In the genomic region with DNA sequence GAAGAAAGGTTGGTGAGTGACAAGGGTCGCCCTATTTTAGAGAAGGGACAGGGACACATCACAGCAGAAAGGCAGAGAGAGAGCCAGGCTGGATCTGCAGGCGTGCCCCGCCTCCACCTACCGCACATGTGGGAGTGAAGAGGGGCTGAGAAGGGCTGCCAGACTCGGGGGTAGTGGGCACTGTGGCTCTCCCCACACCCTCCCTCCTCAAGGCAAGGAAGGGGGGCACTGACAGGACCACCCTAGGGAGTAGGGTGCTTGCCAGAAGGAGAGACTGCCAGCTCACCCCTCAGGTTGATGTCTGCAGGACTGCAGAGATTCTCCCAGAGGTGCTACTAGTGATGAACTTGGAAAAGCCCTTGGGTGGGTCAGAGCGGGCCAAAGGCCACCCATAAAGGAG, we compare ENCODE assay signal across 21 cellular contexts.
A peak's percentile ranks its signal among the peaks of the same experiment; 100 is the strongest.
DNase-seq lines count a peak whose midpoint lies in the region; ATAC-seq, FAIRE-seq and TF ChIP-seq lines count a peak whose summit lies in the region.
"Had no signal": no experiment of that assay in that cellular context is flagged by ENCODE, and none has a peak within 500 bp of the region (broad histone marks: within the 10 kb centered on the region; RNA-seq: fewer than 3 reads in every experiment).

No MANE protein-coding gene starts in this region.

- no peaks in the 10 kb centered on the region for H3K9me3 Mint-ChIP-seq in activated CD8-positive, alpha-beta memory T cell treated with anti-CD3 and anti-CD28 coated beads, Interleukin-2, amount 10 ng/mL, durations not matched to agents 7 days and 5 days (ENCODE audit: low read depth)

- intact Hi-C loops in lower lobe of right lung (cut with DNase I): no loop called here
- intact Hi-C loops in posterior vena cava (cut with DNase I): loop anchor here in 1 of 2 donors (5.0 kb wide), 1 partner anchor 443 kb away; no protein-coding TSS in a partner anchor
- intact Hi-C loops in PC-3 (cut with micrococcal nuclease): no loop called here

- no peak overlapping the region for H3K9ac ChIP-seq in PC-3 (ENCODE audit: low read length)

- TF ChIP-seq CTCF in HEK293 (tag by site-specific recombination; IDR thresholded peaks at IDR 0.05) (no peak), lower lobe of right lung (IDR thresholded peaks at IDR 0.05) (no peak), PC-3 (conservative IDR thresholded peaks at IDR 0.05; ENCODE audit: low read depth, low read length) (no peak)

- ATAC-seq in lower lobe of right lung: no peak
- no peak for ATAC-seq in PC-3
- no peak for ATAC-seq in activated CD8-positive, alpha-beta memory T cell treated with anti-CD3 and anti-CD28 coated beads, Interleukin-2, amount 10 ng/mL, durations not matched to agents 7 days and 5 days

- POLR2A ChIA-PET in HEK293 (lab: Yijun Ruan, JAX) (no interaction called here), PC-3 (lab: Charles Lee; ENCODE audit: unreplicated experiment) (no interaction called here)

- no peak overlapping the region for H3K4me3 Mint-ChIP-seq in activated CD8-positive, alpha-beta memory T cell treated with anti-CD3 and anti-CD28 coated beads, Interleukin-2, amount 10 ng/mL, durations not matched to agents 7 days and 5 days
- H3K4me3 Mint-ChIP-seq: CD4-positive, alpha-beta T cell; HFFc6 had no signal

- H3K79me2 ChIP-seq in PC-3 (ENCODE audit: low read length): no peaks in the 10 kb centered on the region

- DNase-seq in lower lobe of right lung: peak; percentile 18
- peak; percentile 48 for DNase-seq in posterior vena cava (ENCODE audit: low spot score)
- no peak for DNase-seq in PC-3
- DNase-seq in activated CD8-positive, alpha-beta memory T cell treated with anti-CD3 and anti-CD28 coated beads, Interleukin-2, amount 10 ng/mL, durations not matched to agents 7 days and 5 days: no peak
- DNase-seq in activated CD8-positive, alpha-beta memory T cell treated with anti-CD3 and anti-CD28 coated beads, Interleukin-2, amount 50 U/mL, for 4 hours: no peak
- no peak for DNase-seq in GM19239 (ENCODE audit: insufficient read length, low spot score)
- DNase-seq: ACHN; BE2C; C1 segment of cervical spinal cord; Caco-2; CD4-positive, alpha-beta T cell; HCEC 1CT; HFFc6 had no signal

- H3K27me3 ChIP-seq in lower lobe of right lung (ENCODE audit: low read depth): no peaks in the 10 kb centered on the region
- no peaks in the 10 kb centered on the region for H3K27me3 ChIP-seq in PC-3 (ENCODE audit: low read length)
- H3K27me3 ChIP-seq: BE2C had no signal

- H4K20me1 ChIP-seq in PC-3 (ENCODE audit: low read length): no peaks in the 10 kb centered on the region

- H3K4me2 ChIP-seq in PC-3 (ENCODE audit: low read length): no peak overlapping the region

- no peaks in the 10 kb centered on the region for H3K9me2 ChIP-seq in PC-3 (replicated peaks; ENCODE audit: low read length)

- no peaks in the 10 kb centered on the region for H3K36me3 ChIP-seq in HEK293 (ENCODE audit: control insufficient read depth in 2 of 2, insufficient read depth in 1 of 2, low read length in 2 of 2)
- H3K36me3 ChIP-seq in lower lobe of right lung: no peaks in the 10 kb centered on the region
- no peaks in the 10 kb centered on the region for H3K36me3 ChIP-seq in PC-3 (ENCODE audit: low read depth, low read length)
- H3K36me3 ChIP-seq: BE2C had no signal

- no peak overlapping the region for H3K27ac Mint-ChIP-seq in activated CD8-positive, alpha-beta memory T cell treated with anti-CD3 and anti-CD28 coated beads, Interleukin-2, amount 10 ng/mL, durations not matched to agents 7 days and 5 days
- H3K27ac Mint-ChIP-seq: CD4-positive, alpha-beta T cell; HFFc6 had no signal

- H3K4me1 ChIP-seq in HEK293 (ENCODE audit: control insufficient read depth, insufficient read depth, low read length) (no peaks in the 10 kb centered on the region), lower lobe of right lung (no peaks in the 10 kb centered on the region), PC-3 (ENCODE audit: insufficient read depth, low read length) (no peaks in the 10 kb centered on the region)
- H3K4me1 ChIP-seq: BE2C, Caco-2 had no signal

- H2AFZ ChIP-seq in PC-3 (ENCODE audit: low read length): no peak overlapping the region

- H3K4me1 Mint-ChIP-seq in activated CD8-positive, alpha-beta memory T cell treated with anti-CD3 and anti-CD28 coated beads, Interleukin-2, amount 10 ng/mL, durations not matched to agents 7 days and 5 days: no peaks in the 10 kb centered on the region

- peaks cover 3% of the 10 kb centered on the region for H3K27me3 Mint-ChIP-seq in activated CD8-positive, alpha-beta memory T cell treated with anti-CD3 and anti-CD28 coated beads, Interleukin-2, amount 10 ng/mL, durations not matched to agents 7 days and 5 days
- H3K27me3 Mint-ChIP-seq: CD4-positive, alpha-beta T cell had no signal

- no peaks in the 10 kb centered on the region for H3K36me3 Mint-ChIP-seq in activated CD8-positive, alpha-beta memory T cell treated with anti-CD3 and anti-CD28 coated beads, Interleukin-2, amount 10 ng/mL, durations not matched to agents 7 days and 5 days

- H3K4me3 ChIP-seq in HEK293 (ENCODE audit: low read depth, low read length): no peak overlapping the region
- H3K4me3 ChIP-seq in lower lobe of right lung: no peak overlapping the region
- H3K4me3 ChIP-seq in PC-3 (ENCODE audit: low read length): no peak overlapping the region

- no TSS peak for BruUV-seq in PC-3 (replicated peaks; lab: Mats Ljungman, UMichigan)

- H3F3A ChIP-seq in PC-3 (ENCODE audit: low read length, unreplicated experiment): no peaks in the 10 kb centered on the region

- H3K9me3 ChIP-seq in HEK293 (ENCODE audit: control insufficient read depth, insufficient read depth, low read depth, low read length) (no peaks in the 10 kb centered on the region; the same call in 1 of the 2 replicates), lower lobe of right lung (no peaks in the 10 kb centered on the region), PC-3 (ENCODE audit: low read length) (no peaks in the 10 kb centered on the region)
- H3K9me3 ChIP-seq: BE2C, Caco-2 had no signal

- FAIRE-seq in GM19239 (lab: Jason Lieb, UNC): no peak
- FAIRE-seq: A204.1, D721Med, G401.6, GM12891, GM18507, H54 had no signal

- CTCF ChIA-PET in HEK293 (lab: Yijun Ruan, JAX) (no interaction called here), PC-3 (lab: Charles Lee) (no interaction called here)
- CTCF ChIA-PET in activated CD8-positive, alpha-beta memory T cell treated with anti-CD3 and anti-CD28 coated beads, Interleukin-2, amount 10 ng/mL, durations not matched to agents 7 days and 5 days (lab: Charles Lee): no interaction called here

- no peak overlapping the region for H3K27ac ChIP-seq in HEK293 (ENCODE audit: extremely low read depth, low read depth, low read length)
- no peak overlapping the region for H3K27ac ChIP-seq in lower lobe of right lung
- H3K27ac ChIP-seq in PC-3 (ENCODE audit: low read length): no peak overlapping the region
- H3K27ac ChIP-seq: HL-60 had no signal

TF ChIP-seq in HEK293, 187 proteins besides CTCF, POLR2A, EP300 and RAD21:
- TF ChIP-seq, protein P1, sequence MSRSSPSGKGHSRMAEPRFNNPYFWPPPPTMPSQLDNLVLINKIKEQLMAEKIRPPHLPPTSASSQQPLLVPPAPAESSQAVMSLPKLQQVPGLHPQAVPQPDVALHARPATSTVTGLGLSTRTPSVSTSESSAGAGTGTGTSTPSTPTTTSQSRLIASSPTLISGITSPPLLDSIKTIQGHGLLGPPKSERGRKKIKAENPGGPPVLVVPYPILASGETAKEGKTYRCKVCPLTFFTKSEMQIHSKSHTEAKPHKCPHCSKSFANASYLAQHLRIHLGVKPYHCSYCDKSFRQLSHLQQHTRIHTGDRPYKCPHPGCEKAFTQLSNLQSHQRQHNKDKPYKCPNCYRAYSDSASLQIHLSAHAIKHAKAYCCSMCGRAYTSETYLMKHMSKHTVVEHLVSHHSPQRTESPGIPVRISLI (tag by site-specific recombination; IDR thresholded peaks at IDR 0.05): no peak
- 0 out of 2 replicates have a peak, but pooled peaks have one; percentile 24 for TF ChIP-seq EGR2 (tag by site-specific recombination; IDR thresholded peaks at IDR 0.05; ENCODE audit: low read depth)

Comparison
In these comparisons a context has a peak if more than half of its experiments do, and no peak if none do; other contexts are left out.
1. DNase-seq: peak in lower lobe of right lung (single experiment) and posterior vena cava (single experiment); none in PC-3 (single experiment), activated CD8-positive, alpha-beta memory T cell treated with anti-CD3 and anti-CD28 coated beads, Interleukin-2, amount 10 ng/mL, durations not matched to agents 7 days and 5 days (single experiment), activated CD8-positive, alpha-beta memory T cell treated with anti-CD3 and anti-CD28 coated beads, Interleukin-2, amount 50 U/mL, for 4 hours (single experiment) and GM19239 (single experiment).